Comparison of ENCODE assay signal across 9 cellular contexts in the genomic region with DNA sequence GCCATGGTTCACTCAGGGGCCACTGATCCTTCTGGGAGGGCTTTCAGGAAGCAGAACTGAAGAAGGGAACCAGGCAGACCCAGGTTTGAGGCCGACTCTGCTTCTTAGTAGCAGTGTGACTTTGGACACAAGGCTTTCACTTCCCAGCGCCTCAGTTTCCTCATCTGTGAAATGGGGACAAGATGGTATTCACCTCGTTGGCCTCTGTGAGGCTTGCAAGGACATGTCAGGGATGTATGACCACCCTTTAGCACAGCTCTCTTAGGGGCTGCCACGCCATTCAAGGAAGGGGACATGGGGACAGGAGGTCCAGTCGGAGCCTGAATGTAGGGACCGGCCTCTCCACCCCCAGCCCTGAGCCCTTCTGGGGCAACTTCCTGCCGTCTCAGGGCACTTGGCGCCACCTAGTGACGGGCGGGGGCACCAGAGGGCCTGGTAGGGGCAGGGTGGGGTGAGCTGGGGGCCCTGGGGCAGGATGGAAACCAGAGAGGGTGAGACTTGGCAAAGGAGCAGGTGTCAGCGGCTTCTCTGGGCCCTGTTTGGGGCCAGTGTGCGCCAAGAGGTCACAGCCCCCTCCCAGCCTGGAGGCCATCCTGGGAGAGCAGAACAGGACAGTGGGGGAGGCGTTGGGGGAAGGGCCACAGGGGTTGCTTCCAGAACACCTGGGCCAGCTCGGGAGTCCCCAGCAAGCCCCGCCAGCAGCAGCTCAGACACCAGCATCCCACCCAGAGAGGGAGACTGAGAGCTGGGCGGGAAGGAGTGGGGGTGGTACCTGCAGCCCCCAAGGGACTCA.
DNase-seq lines count a peak whose midpoint lies in the region; ATAC-seq, FAIRE-seq and TF ChIP-seq lines count a peak whose summit lies in the region.
"Had no signal": no experiment of that assay in that cellular context is flagged by ENCODE, and none has a peak within 500 bp of the region (broad histone marks: within the 10 kb centered on the region; RNA-seq: fewer than 3 reads in every experiment).

No MANE protein-coding gene starts in this region.

- FAIRE-seq in urothelium cell line (lab: Jason Lieb, UNC), result no peak

- peak; percentile 48 for TF ChIP-seq CTCF in GM10266 (IDR thresholded peaks at IDR 0.05; ENCODE audit: control insufficient read depth, insufficient read depth, low read depth, missing control alignments)
- peak; percentile 46 for TF ChIP-seq CTCF in nephron progenitor cell (IDR thresholded peaks at IDR 0.05)

- no peak overlapping the region for H3K4me3 Mint-ChIP-seq in activated CD4-positive, alpha-beta T cell treated with anti-CD3 and anti-CD28 coated beads, Interleukin-2, amount 10 ng/mL, durations not matched to agents 24 days and 14 days
- no peak overlapping the region for H3K4me3 Mint-ChIP-seq in nephron progenitor cell
- H3K4me3 Mint-ChIP-seq: dendritic cell treated with granulocyte-macrophage colony-stimulating factor and Interleukin-4, amounts not matched to agents 40 ng/mL and 50 ng/mL, for 4 days had no signal

- ATAC-seq in HG03457 (IDR thresholded peaks at IDR 0.05; ENCODE audit: unreplicated experiment), result no peak

- H3K4me3 ChIP-seq in MG63, result no peak overlapping the region

- no peaks in the 10 kb centered on the region for H3K9me3 ChIP-seq in MG63

- no peak overlapping the region for H3K27ac Mint-ChIP-seq in activated CD4-positive, alpha-beta T cell treated with anti-CD3 and anti-CD28 coated beads, Interleukin-2, amount 10 ng/mL, durations not matched to agents 24 days and 14 days
- no peak overlapping the region for H3K27ac Mint-ChIP-seq in nephron progenitor cell
- H3K27ac Mint-ChIP-seq: dendritic cell treated with granulocyte-macrophage colony-stimulating factor and Interleukin-4, amounts not matched to agents 40 ng/mL and 50 ng/mL, for 4 days had no signal

- H3K9me3 Mint-ChIP-seq in activated CD4-positive, alpha-beta T cell treated with anti-CD3 and anti-CD28 coated beads, Interleukin-2, amount 10 ng/mL, durations not matched to agents 24 days and 14 days, result no peaks in the 10 kb centered on the region
- no peaks in the 10 kb centered on the region for H3K9me3 Mint-ChIP-seq in nephron progenitor cell
- H3K9me3 Mint-ChIP-seq: dendritic cell treated with granulocyte-macrophage colony-stimulating factor and Interleukin-4, amounts not matched to agents 40 ng/mL and 50 ng/mL, for 4 days had no signal

- H3K36me3 Mint-ChIP-seq in activated CD4-positive, alpha-beta T cell treated with anti-CD3 and anti-CD28 coated beads, Interleukin-2, amount 10 ng/mL, durations not matched to agents 24 days and 14 days (ENCODE audit: low read depth), result no peaks in the 10 kb centered on the region
- H3K36me3 Mint-ChIP-seq in nephron progenitor cell (ENCODE audit: low read depth), result no peaks in the 10 kb centered on the region

- H3K36me3 ChIP-seq in MG63, result no peaks in the 10 kb centered on the region

- intact Hi-C loops in activated CD4-positive, alpha-beta T cell treated with anti-CD3 and anti-CD28 coated beads, Interleukin-2, amount 10 ng/mL, durations not matched to agents 24 days and 14 days (cut with micrococcal nuclease), result no loop called here

- H3K4me1 Mint-ChIP-seq in activated CD4-positive, alpha-beta T cell treated with anti-CD3 and anti-CD28 coated beads, Interleukin-2, amount 10 ng/mL, durations not matched to agents 24 days and 14 days, result peaks cover 2% of the 10 kb centered on the region
- peaks cover 42% of the 10 kb centered on the region for H3K4me1 Mint-ChIP-seq in nephron progenitor cell

- H3K27me3 ChIP-seq in MG63, result no peaks in the 10 kb centered on the region

- DNase-seq in GM10266 (ENCODE audit: extremely low spot score) (peak; percentile 72), MG63 (peak; percentile 62), dermis blood vessel endothelial cell (peak; percentile 58), nephron progenitor cell (peak; percentile 68), urothelium cell line (ENCODE audit: low spot score) (peak; percentile 58), cerebellum (ENCODE audit: low spot score) (no peak)
- peak; percentile 89 for DNase-seq in activated CD4-positive, alpha-beta T cell treated with anti-CD3 and anti-CD28 coated beads, Interleukin-2, amount 10 ng/mL, durations not matched to agents 24 days and 14 days

- peaks cover 26% of the 10 kb centered on the region for H3K27me3 Mint-ChIP-seq in activated CD4-positive, alpha-beta T cell treated with anti-CD3 and anti-CD28 coated beads, Interleukin-2, amount 10 ng/mL, durations not matched to agents 24 days and 14 days
- peaks cover 3% of the 10 kb centered on the region for H3K27me3 Mint-ChIP-seq in nephron progenitor cell (ENCODE audit: low read depth, poor library complexity)
